Comparison of ENCODE assay signal across 8 cellular contexts in the genomic region with DNA sequence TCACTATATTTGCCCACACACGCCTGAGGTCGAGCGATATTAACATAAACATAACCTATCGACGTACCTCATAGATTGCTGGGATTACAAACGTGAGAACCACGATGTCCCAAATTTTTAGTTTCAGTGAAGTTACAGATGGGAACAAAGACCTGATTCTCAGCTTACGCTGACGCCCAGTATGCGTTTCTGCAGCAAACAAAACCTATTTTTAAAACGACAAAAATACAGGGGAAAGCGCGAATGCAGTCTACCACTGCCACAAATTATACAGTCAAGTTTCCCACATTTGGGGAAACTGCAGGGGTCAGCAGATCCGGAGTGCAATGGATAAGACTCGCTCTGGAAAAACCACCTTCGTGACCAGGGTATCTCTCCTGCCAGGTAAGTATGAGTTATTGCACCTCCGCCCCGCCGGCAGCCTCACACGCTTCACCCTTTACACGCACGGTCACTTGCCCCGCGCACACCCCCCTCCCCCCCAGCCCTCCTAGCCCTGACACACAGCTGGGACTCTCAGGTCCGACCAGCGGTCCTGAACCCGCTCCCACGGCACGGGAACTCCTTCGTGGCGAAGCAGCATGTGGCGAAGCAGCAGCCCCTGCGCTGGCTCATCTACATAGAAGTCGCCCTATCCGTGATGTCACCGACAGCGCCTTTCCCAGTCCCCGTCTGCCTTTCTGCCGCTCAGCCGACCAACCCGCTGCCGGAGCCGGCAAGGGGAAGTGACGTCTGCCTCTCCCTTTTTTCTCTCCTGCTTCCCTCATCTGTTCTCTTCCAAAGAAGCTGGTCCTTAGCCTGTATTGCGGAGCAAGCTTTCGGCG. TPM values are rescaled to one million over a fixed set of nuclear protein-coding genes. Genes with fewer than 3 reads are reported as not detected.
DNase-seq lines count a peak whose midpoint lies in the region; ATAC-seq and TF ChIP-seq lines count a peak whose summit lies in the region.
"Not testable (repeated sequence)": the region's sequence is repeated elsewhere in the genome, so short reads cannot be mapped to it uniquely, and the experiment has no call there.

No MANE protein-coding gene starts in this region.

- H3K4me2 ChIP-seq in osteoblast (ENCODE audit: insufficient read depth, low read length), result peak overlapping the region; percentile 46

- not testable (repeated sequence) for H3K36me3 ChIP-seq in GM06990 (ENCODE audit: control insufficient read depth, insufficient read depth, low read length); osteoblast (ENCODE audit: insufficient read depth, low read length); thoracic aorta

- H3K4me1 ChIP-seq in osteoblast (ENCODE audit: insufficient read depth, low read length); thoracic aorta (ENCODE audit: control insufficient read depth in 1 of 2, low read depth in 2 of 2): not testable (repeated sequence)

- peak; percentile 88 for ATAC-seq in HG02610 (IDR thresholded peaks at IDR 0.05; ENCODE audit: unreplicated experiment)
- peak; percentile 92 for ATAC-seq in Right ventricle myocardium inferior
- ATAC-seq in thoracic aorta (ENCODE audit: insufficient number of reproducible peaks, low FRiP score, low read depth), result peak; percentile 78

- DNase-seq in GM06990 (ENCODE audit: extremely low read depth, insufficient read length) (peak; percentile 88), NCI-H1417 (lab: John Stamatoyannopoulos, UW) (peak; percentile 91 to 98 (median 92)), SW480 (ENCODE audit: low spot score) (peak; percentile 96), Right ventricle myocardium inferior (ENCODE audit: missing footprints) (peak; percentile 90), osteoblast (ENCODE audit: insufficient read length, low spot score, missing footprints) (peak; percentile 91), thoracic aorta (ENCODE audit: low spot score) (peak; percentile 45)
- DNase-seq in activated naive CD8-positive, alpha-beta T cell treated with anti-CD3 and anti-CD28 coated beads, Interleukin-2, amount 50 U/mL, for 16 hours (ENCODE audit: low read depth, low spot score), result peak; percentile 61

- not testable (repeated sequence) for TF ChIP-seq CTCF in GM06990 (IDR thresholded peaks at IDR 0.05; ENCODE audit: insufficient read depth, low read length, poor library complexity, severe bottlenecking); osteoblast (IDR thresholded peaks at IDR 0.05; ENCODE audit: extremely low read depth, low read depth, low read length); thoracic aorta (IDR thresholded peaks at IDR 0.05)

- H3K27ac ChIP-seq in osteoblast (ENCODE audit: low read depth, low read length) (peak overlapping the region; percentile 72), thoracic aorta (peak overlapping the region; percentile 78)

- peak overlapping the region; percentile 53 for H3K4me3 ChIP-seq in GM06990 (replicated peaks; ENCODE audit: low read depth, low read length)
- H3K4me3 ChIP-seq in osteoblast (ENCODE audit: insufficient read depth, low read length), result peak overlapping the region; percentile 49
- peak overlapping the region; percentile 76 for H3K4me3 ChIP-seq in thoracic aorta

- H3K79me2 ChIP-seq in osteoblast (ENCODE audit: insufficient read depth, low read length), result not testable (repeated sequence)

- H3K9me3 ChIP-seq in osteoblast (ENCODE audit: low read depth, low read length); thoracic aorta: not testable (repeated sequence)

- not testable (repeated sequence) for H2AFZ ChIP-seq in osteoblast (ENCODE audit: low read length)

- not testable (repeated sequence) for H4K20me1 ChIP-seq in osteoblast (ENCODE audit: insufficient read depth, low read length)

- intact Hi-C loops in Right ventricle myocardium inferior (cut with DNase I), result not testable (repeated sequence)

- not testable (repeated sequence) for H3K27me3 ChIP-seq in GM06990 (replicated peaks; ENCODE audit: control insufficient read depth, insufficient read depth, low read length); osteoblast (ENCODE audit: insufficient read depth, low read length); thoracic aorta (replicated peaks; ENCODE audit: insufficient read depth)

RNA-seq across cellular contexts. Expression of a gene that starts 30.5 kb away (rescaled TPM):
- total RNA-seq in Right ventricle myocardium inferior, result 71.0 TPM
- not detected in 2 replicates for total RNA-seq in osteoblast
- total RNA-seq in thoracic aorta, result not detected

RNA-seq across cellular contexts. Expression of a gene that starts 55.7 kb away (rescaled TPM):
- total RNA-seq in Right ventricle myocardium inferior, result 1,017 TPM
- total RNA-seq in osteoblast, result 400 and 529 TPM in 2 replicates
- 100 to 1,000 TPM; 423 to 622 TPM for total RNA-seq in thoracic aorta

Comparison
In these comparisons a context has a peak if more than half of its experiments do, and no peak if none do; other contexts are left out.
1. Peak in every context shown above with its lines: DNase-seq, ATAC-seq, H3K4me3 ChIP-seq and H3K27ac ChIP-seq.
2. DNase-seq: peak in every context shown above with its lines; median percentile 96 in SW480; 92 in NCI-H1417; 91 in osteoblast; 90 in Right ventricle myocardium inferior; 88 in GM06990; 61 in activated naive CD8-positive, alpha-beta T cell treated with anti-CD3 and anti-CD28 coated beads, Interleukin-2, amount 50 U/mL, for 16 hours; 45 in thoracic aorta.
3. RNA of a gene that starts 30.5 kb away (total RNA-seq): 71.0 TPM in Right ventricle myocardium inferior (single experiment); not detected in osteoblast and not detected in thoracic aorta; every median in the first group is over 10 times any median in the second.